In the genomic region with DNA sequence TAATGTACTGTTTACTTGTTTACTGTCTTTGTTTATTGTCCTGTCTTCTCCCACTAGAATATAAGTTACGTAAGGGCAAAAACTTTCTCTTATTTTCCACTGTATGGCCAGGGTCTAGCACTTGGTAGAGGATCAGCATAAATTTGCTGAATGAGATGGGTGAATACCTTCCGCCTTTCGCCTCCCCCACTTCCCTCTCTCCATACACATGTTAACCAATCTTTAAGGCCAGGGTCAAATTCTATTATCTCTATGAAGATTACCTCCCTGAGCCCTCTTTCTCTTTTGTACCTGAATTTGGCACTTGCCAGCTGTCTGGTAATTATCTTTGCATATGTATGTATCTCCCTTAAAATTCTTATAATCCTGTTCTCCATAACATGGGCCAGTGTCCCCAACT, we compare ENCODE assay signal across 26 cellular contexts. TPM values are rescaled to one million over a fixed set of nuclear protein-coding genes. Genes with fewer than 3 reads are reported as not detected.
DNase-seq lines count a peak whose midpoint lies in the region; ATAC-seq and TF ChIP-seq lines count a peak whose summit lies in the region.
"Had no signal": no experiment of that assay in that cellular context is flagged by ENCODE, and none has a peak within 500 bp of the region (broad histone marks: within the 10 kb centered on the region; RNA-seq: fewer than 3 reads in every experiment).

No MANE protein-coding gene starts in this region.

- H3K27ac ChIP-seq in GM23338 (ENCODE audit: low read depth) (peak overlapping the region; percentile 64), iPS-20b (ENCODE audit: low read length) (peak overlapping the region; percentile 35), heart left ventricle (no peak overlapping the region)
- H3K27ac ChIP-seq: brain microvascular endothelial cell, WERI-Rb-1 had no signal

- H3K4me1 ChIP-seq in GM23338 (ENCODE audit: insufficient read depth) (peaks cover 27% of the 10 kb centered on the region), iPS-20b (ENCODE audit: insufficient read depth, low read length) (peaks cover 15% of the 10 kb centered on the region; the same call in 1 of the 2 replicates), heart left ventricle (peaks cover 0 to 40% (median 23%) of the 10 kb centered on the region in 12 donors)

- H4K20me1 ChIP-seq in GM23338 (replicated peaks; ENCODE audit: insufficient read depth), result no peaks in the 10 kb centered on the region

- DNase-seq in activated CD4-positive, alpha-beta T cell treated with anti-CD3 and anti-CD28 coated beads for 36 hours, result no peak
- no peak for DNase-seq in activated CD4-positive, alpha-beta T cell treated with anti-CD3 and anti-CD28 coated beads for 48 hours
- peak; percentile 52 for DNase-seq in GM23338 (ENCODE audit: low spot score)
- no peak for DNase-seq in activated T-helper 1 cell treated with anti-CD3 and anti-CD28 coated beads, Interleukin-12 subunit alpha, Interleukin-12 subunit beta, Interleukin-2, Interleukin-4 antibody, amounts not matched to agents 30 ng/mL and 10 ng/mL and 1 ng/mL, durations not matched to agents 14 hours and 24 hours and 36 hours (ENCODE audit: low spot score)
- DNase-seq in middle frontal gyrus (ENCODE audit: extremely low spot score, low spot score), result no peak
- DNase-seq in NCI-H1105 (lab: John Stamatoyannopoulos, UW), result no peak
- no peak for DNase-seq in heart left ventricle
- DNase-seq: 8988T; activated CD4-positive, alpha-beta T cell treated with anti-CD3 and anti-CD28 coated beads, Interleukin-2, amount 10 ng/mL, durations not matched to agents 7 days and 5 days; amygdala; brain microvascular endothelial cell; mammary epithelial cell; NCI-H1048; NCI-H1694; NCI-H446 treated with DMSO at 0.1 percent for 48 hours; NCI-H774; nephron progenitor cell; stimulated activated naive B cell treated with anti-CD40 and anti-IgM and Interleukin-4, amounts not matched to agents 10 μg/mL and 1 μg/mL and 100 μg/mL, for 72 hours; SW 1271; T1000; WERI-Rb-1 had no signal

- peak overlapping the region; percentile 23 for H3K4me3 Mint-ChIP-seq in activated CD4-positive, alpha-beta T cell treated with anti-CD3 and anti-CD28 coated beads for 36 hours
- H3K4me3 Mint-ChIP-seq in GM23338, result peak overlapping the region; percentile 87
- peak overlapping the region; percentile 42 for H3K4me3 Mint-ChIP-seq in activated T-helper 1 cell treated with anti-CD3 and anti-CD28 coated beads, Interleukin-12 subunit alpha, Interleukin-12 subunit beta, Interleukin-2, Interleukin-4 antibody, amounts not matched to agents 30 ng/mL and 10 ng/mL and 1 ng/mL, durations not matched to agents 14 hours and 24 hours and 36 hours
- H3K4me3 Mint-ChIP-seq: activated CD4-positive, alpha-beta T cell treated with anti-CD3 and anti-CD28 coated beads, Interleukin-2, amount 10 ng/mL, durations not matched to agents 7 days and 5 days; activated naive CD4-positive, alpha-beta T cell treated with anti-CD3 and anti-CD28 coated beads, Interleukin-2, amount 50 U/mL, for 24 hours; CD14-positive monocyte; nephron progenitor cell; stimulated activated naive B cell treated with anti-CD40 and anti-IgM and Interleukin-4, amounts not matched to agents 10 μg/mL and 1 μg/mL and 100 μg/mL, for 72 hours had no signal

- peak overlapping the region; percentile 85 for H3K4me2 ChIP-seq in GM23338

- CTCF ChIA-PET in activated CD4-positive, alpha-beta T cell treated with anti-CD3 and anti-CD28 coated beads for 36 hours (lab: Charles Lee), result interaction anchor here (1.7 to 2.0 kb wide), 2 partner anchors 10 to 181 kb away, joined by 4 to 8 read pairs; no protein-coding TSS in a partner anchor

- H3K36me3 ChIP-seq in GM23338 (ENCODE audit: insufficient read depth) (no peaks in the 10 kb centered on the region), iPS-20b (ENCODE audit: insufficient read depth, low read depth, low read length) (peaks cover 10% of the 10 kb centered on the region; the same call in 1 of the 2 replicates), heart left ventricle (peaks cover 0 to 6% (median 0%) of the 10 kb centered on the region in 9 donors)
- H3K36me3 ChIP-seq: brain microvascular endothelial cell, WERI-Rb-1 had no signal

- peaks cover 39% of the 10 kb centered on the region for H3K36me3 Mint-ChIP-seq in activated CD4-positive, alpha-beta T cell treated with anti-CD3 and anti-CD28 coated beads for 36 hours (ENCODE audit: low read depth)
- H3K36me3 Mint-ChIP-seq in GM23338 (ENCODE audit: low read depth), result peaks cover 34% of the 10 kb centered on the region
- peaks cover 33% of the 10 kb centered on the region for H3K36me3 Mint-ChIP-seq in activated T-helper 1 cell treated with anti-CD3 and anti-CD28 coated beads, Interleukin-12 subunit alpha, Interleukin-12 subunit beta, Interleukin-2, Interleukin-4 antibody, amounts not matched to agents 30 ng/mL and 10 ng/mL and 1 ng/mL, durations not matched to agents 14 hours and 24 hours and 36 hours (ENCODE audit: low read depth)
- H3K36me3 Mint-ChIP-seq: CD14-positive monocyte; IgD-negative memory B cell; stimulated activated naive B cell treated with anti-CD40 and anti-IgM and Interleukin-4, amounts not matched to agents 10 μg/mL and 1 μg/mL and 100 μg/mL, for 72 hours had no signal

- H3K4me3 ChIP-seq in GM23338, result peak overlapping the region; percentile 6
- H3K4me3 ChIP-seq in iPS-20b (ENCODE audit: low read length), result peak overlapping the region; percentile 98; the same call in 1 of the 2 replicates
- H3K4me3 ChIP-seq in heart left ventricle, result no peak overlapping the region

- H3K27me3 ChIP-seq in GM23338 (ENCODE audit: insufficient read depth) (no peaks in the 10 kb centered on the region), iPS-20b (ENCODE audit: insufficient read depth, low read length) (no peaks in the 10 kb centered on the region), heart left ventricle (no peaks in the 10 kb centered on the region)
- H3K27me3 ChIP-seq: brain microvascular endothelial cell had no signal

- no peaks in the 10 kb centered on the region for H3K9me2 ChIP-seq in GM23338 (ENCODE audit: insufficient read depth)

- H3K27ac Mint-ChIP-seq in activated CD4-positive, alpha-beta T cell treated with anti-CD3 and anti-CD28 coated beads for 36 hours, result no peak overlapping the region
- peak overlapping the region; percentile 95 for H3K27ac Mint-ChIP-seq in GM23338
- H3K27ac Mint-ChIP-seq in activated T-helper 1 cell treated with anti-CD3 and anti-CD28 coated beads, Interleukin-12 subunit alpha, Interleukin-12 subunit beta, Interleukin-2, Interleukin-4 antibody, amounts not matched to agents 30 ng/mL and 10 ng/mL and 1 ng/mL, durations not matched to agents 14 hours and 24 hours and 36 hours, result no peak overlapping the region
- H3K27ac Mint-ChIP-seq: activated CD4-positive, alpha-beta T cell treated with anti-CD3 and anti-CD28 coated beads, Interleukin-2, amount 10 ng/mL, durations not matched to agents 7 days and 5 days; activated naive CD4-positive, alpha-beta T cell treated with anti-CD3 and anti-CD28 coated beads, Interleukin-2, amount 50 U/mL, for 24 hours; activated T-helper 2 cell treated with anti-CD3 and anti-CD28 coated beads, Interferon-gamma antibody, Interleukin-2, Interleukin-4, amounts not matched to agents 10 μg/mL and 5 μg/mL and 100 μg/mL, durations not matched to agents 14 hours and 24 hours and 36 hours; CD14-positive monocyte; IgD-negative memory B cell; nephron progenitor cell; stimulated activated naive B cell treated with anti-CD40 and anti-IgM and Interleukin-4, amounts not matched to agents 10 μg/mL and 1 μg/mL and 100 μg/mL, for 72 hours had no signal

- H3K27me3 Mint-ChIP-seq in activated CD4-positive, alpha-beta T cell treated with anti-CD3 and anti-CD28 coated beads for 36 hours, result no peaks in the 10 kb centered on the region
- H3K27me3 Mint-ChIP-seq in GM23338 (ENCODE audit: insufficient read depth, low read depth, poor library complexity), result peaks cover 2% of the 10 kb centered on the region
- H3K27me3 Mint-ChIP-seq in activated T-helper 1 cell treated with anti-CD3 and anti-CD28 coated beads, Interleukin-12 subunit alpha, Interleukin-12 subunit beta, Interleukin-2, Interleukin-4 antibody, amounts not matched to agents 30 ng/mL and 10 ng/mL and 1 ng/mL, durations not matched to agents 14 hours and 24 hours and 36 hours (ENCODE audit: insufficient read depth), result no peaks in the 10 kb centered on the region
- H3K27me3 Mint-ChIP-seq: activated CD4-positive, alpha-beta T cell treated with anti-CD3 and anti-CD28 coated beads, Interleukin-2, amount 10 ng/mL, durations not matched to agents 7 days and 5 days; activated naive CD4-positive, alpha-beta T cell treated with anti-CD3 and anti-CD28 coated beads, Interleukin-2, amount 50 U/mL, for 24 hours had no signal

- intact Hi-C loops in activated CD4-positive, alpha-beta T cell treated with anti-CD3 and anti-CD28 coated beads for 36 hours (cut with DNase I, micrococcal nuclease), result no loop called here
- intact Hi-C loops in activated T-helper 1 cell treated with anti-CD3 and anti-CD28 coated beads, Interleukin-12 subunit alpha, Interleukin-12 subunit beta, Interleukin-2, Interleukin-4 antibody, amounts not matched to agents 30 ng/mL and 10 ng/mL and 1 ng/mL, durations not matched to agents 14 hours and 24 hours and 36 hours (cut with micrococcal nuclease), result loop anchor here (2.0 kb wide), 1 partner anchor 29 kb away; no protein-coding TSS in a partner anchor
- intact Hi-C loops in heart left ventricle (cut with DNase I), result no loop called here

- POLR2A ChIA-PET in activated CD4-positive, alpha-beta T cell treated with anti-CD3 and anti-CD28 coated beads for 36 hours (lab: Charles Lee), result no interaction called here

- TF ChIP-seq POLR2A in heart left ventricle (IDR thresholded peaks at IDR 0.05), result no peak

- no peaks in the 10 kb centered on the region for H3K9me3 Mint-ChIP-seq in activated CD4-positive, alpha-beta T cell treated with anti-CD3 and anti-CD28 coated beads for 36 hours (ENCODE audit: low read depth)
- no peaks in the 10 kb centered on the region; the same call in 2 of the 3 replicates for H3K9me3 Mint-ChIP-seq in GM23338
- H3K9me3 Mint-ChIP-seq in activated T-helper 1 cell treated with anti-CD3 and anti-CD28 coated beads, Interleukin-12 subunit alpha, Interleukin-12 subunit beta, Interleukin-2, Interleukin-4 antibody, amounts not matched to agents 30 ng/mL and 10 ng/mL and 1 ng/mL, durations not matched to agents 14 hours and 24 hours and 36 hours, result no peaks in the 10 kb centered on the region
- H3K9me3 Mint-ChIP-seq: activated CD4-positive, alpha-beta T cell treated with anti-CD3 and anti-CD28 coated beads, Interleukin-2, amount 10 ng/mL, durations not matched to agents 7 days and 5 days; activated naive CD4-positive, alpha-beta T cell treated with anti-CD3 and anti-CD28 coated beads, Interleukin-2, amount 50 U/mL, for 24 hours; activated T-helper 2 cell treated with anti-CD3 and anti-CD28 coated beads, Interferon-gamma antibody, Interleukin-2, Interleukin-4, amounts not matched to agents 10 μg/mL and 5 μg/mL and 100 μg/mL, durations not matched to agents 14 hours and 24 hours and 36 hours; CD14-positive monocyte; IgD-negative memory B cell; stimulated activated naive B cell treated with anti-CD40 and anti-IgM and Interleukin-4, amounts not matched to agents 10 μg/mL and 1 μg/mL and 100 μg/mL, for 72 hours had no signal

- H3K9me3 ChIP-seq in iPS-20b (ENCODE audit: insufficient read depth, low read depth, low read length), result no peaks in the 10 kb centered on the region
- H3K9me3 ChIP-seq in heart left ventricle, result no peaks in the 10 kb centered on the region

- no peak for ATAC-seq in activated CD4-positive, alpha-beta T cell treated with anti-CD3 and anti-CD28 coated beads for 36 hours
- peak; percentile 31 for ATAC-seq in GM23338
- ATAC-seq in heart left ventricle, result no peak
- ATAC-seq: stimulated activated naive B cell treated with anti-CD40 and anti-IgM and Interleukin-4, amounts not matched to agents 10 μg/mL and 1 μg/mL and 100 μg/mL, for 72 hours had no signal

- H2AFZ ChIP-seq in GM23338, result no peak overlapping the region

- H3K9ac ChIP-seq in iPS-20b (ENCODE audit: low read depth, low read length), result 0 out of 2 replicates have a peak overlapping the region, but pooled peaks have one; percentile 33

- peaks cover 38% of the 10 kb centered on the region for H3K4me1 Mint-ChIP-seq in activated CD4-positive, alpha-beta T cell treated with anti-CD3 and anti-CD28 coated beads for 36 hours
- peaks cover 30% of the 10 kb centered on the region for H3K4me1 Mint-ChIP-seq in GM23338
- peaks cover 57% of the 10 kb centered on the region for H3K4me1 Mint-ChIP-seq in activated T-helper 1 cell treated with anti-CD3 and anti-CD28 coated beads, Interleukin-12 subunit alpha, Interleukin-12 subunit beta, Interleukin-2, Interleukin-4 antibody, amounts not matched to agents 30 ng/mL and 10 ng/mL and 1 ng/mL, durations not matched to agents 14 hours and 24 hours and 36 hours (ENCODE audit: low read depth)

- H3F3A ChIP-seq in GM23338 (replicated peaks; ENCODE audit: low read depth), result no peaks in the 10 kb centered on the region

- TF ChIP-seq CTCF in GM23338 (conservative IDR thresholded peaks at IDR 0.05; ENCODE audit: low read depth in 2 of 2) (no peak), heart left ventricle (IDR thresholded peaks at IDR 0.05) (no peak)

- WGBS in heart left ventricle, 4 donors, result 97 to 100% (median 98%) methylated on average over 3 of the region's 3 CpGs

- H3K79me2 ChIP-seq in GM23338 (replicated peaks; ENCODE audit: insufficient read depth), result peaks cover 83% of the 10 kb centered on the region

RNA-seq across cellular contexts. Expression of a gene that starts 4.9 kb away (rescaled TPM):
- 10 to 100 TPM; 39.3 to 40.4 TPM for total RNA-seq in activated CD4-positive, alpha-beta T cell treated with anti-CD3 and anti-CD28 coated beads for 36 hours
- 52.8 and 59.4 TPM in 2 replicates for total RNA-seq in GM23338 (2014; rRNA removed; shearing (Covaris generic))
- 11.7 and 12.5 TPM in 2 replicates for polyA plus RNA-seq in GM23338 (2016; fragmentation: Nextera tagmentation; extraction: Ambion mirVana)
- total RNA-seq in activated T-helper 1 cell treated with anti-CD3 and anti-CD28 coated beads, Interleukin-12 subunit alpha, Interleukin-12 subunit beta, Interleukin-2, Interleukin-4 antibody, amounts not matched to agents 30 ng/mL and 10 ng/mL and 1 ng/mL, durations not matched to agents 14 hours and 24 hours and 36 hours, result 49.3 and 52.0 TPM in 2 replicates
- total RNA-seq in heart left ventricle, result 10 to 100 TPM in 8 of 9 donors, 1 to 10 TPM in 1; 9.7 to 24.7 (median 15.5) TPM
- polyA plus RNA-seq in heart left ventricle, result 10 to 100 TPM in 1 of 2 donors, 1 to 10 TPM in 1; 2.5 to 10.4 TPM

RNA-seq across cellular contexts. Expression of a gene that starts 53.9 kb away (rescaled TPM):
- total RNA-seq in activated CD4-positive, alpha-beta T cell treated with anti-CD3 and anti-CD28 coated beads for 36 hours, result 10 to 100 TPM; 16.8 to 20.2 TPM
- 20.5 and 21.6 TPM in 2 replicates for total RNA-seq in GM23338 (2014; rRNA removed; shearing (Covaris generic))
- polyA plus RNA-seq in GM23338 (2016; fragmentation: Nextera tagmentation; extraction: Ambion mirVana) (9.0 and 9.3 TPM in 2 replicates), heart left ventricle (10 to 100 TPM in 1 of 2 donors, 1 to 10 TPM in 1; 8.8 to 15.6 TPM)
- 16.7 and 17.9 TPM in 2 replicates for total RNA-seq in activated T-helper 1 cell treated with anti-CD3 and anti-CD28 coated beads, Interleukin-12 subunit alpha, Interleukin-12 subunit beta, Interleukin-2, Interleukin-4 antibody, amounts not matched to agents 30 ng/mL and 10 ng/mL and 1 ng/mL, durations not matched to agents 14 hours and 24 hours and 36 hours
- 10 to 100 TPM; 15.5 to 30.0 (median 19.9) TPM for total RNA-seq in heart left ventricle

Comparison
In these comparisons a context has a peak if more than half of its experiments do, and no peak if none do; other contexts are left out.
1. H3K4me3 Mint-ChIP-seq: peak in every context shown above with its lines; median percentile 87 in GM23338; 42 in activated T-helper 1 cell treated with anti-CD3 and anti-CD28 coated beads, Interleukin-12 subunit alpha, Interleukin-12 subunit beta, Interleukin-2, Interleukin-4 antibody, amounts not matched to agents 30 ng/mL and 10 ng/mL and 1 ng/mL, durations not matched to agents 14 hours and 24 hours and 36 hours; 23 in activated CD4-positive, alpha-beta T cell treated with anti-CD3 and anti-CD28 coated beads for 36 hours.
2. H3K27ac ChIP-seq: peak in GM23338 (single experiment) and iPS-20b (single experiment); none in heart left ventricle (0 of 12).
3. H3K4me3 ChIP-seq: peak in GM23338 (single experiment) and iPS-20b (single experiment); none in heart left ventricle (0 of 12).